1 cellular context compared by ENCODE assay signal in genomic region chr11:91299980-91300379, GRCh38.
TF ChIP-seq lines count a peak whose summit lies in the region.

No MANE protein-coding gene starts in this region.

TF ChIP-seq in GM12878, 131 proteins besides CTCF, POLR2A, EP300 and RAD21 (continued from another document):
- TF ChIP-seq NKRF (conservative IDR thresholded peaks at IDR 0.05) (no peak), SIX5 (IDR thresholded peaks at IDR 0.05; ENCODE audit: low read depth, low read length, severe bottlenecking) (no peak), NFIC (IDR thresholded peaks at IDR 0.05; ENCODE audit: low read depth, low read length) (peak; percentile 21; the same call in 1 of the 2 replicates), ZNF217 (IDR thresholded peaks at IDR 0.05) (0 out of 2 replicates have a peak, but pooled peaks have one; percentile 34), BHLHE40 (IDR thresholded peaks at IDR 0.05; ENCODE audit: borderline replicate concordance in 1 of 2, low read depth in 2 of 2, low read length in 1 of 2) (peak in 1 of 2 experiments; percentile 25; a peak in 1 of 4 replicates), NR2F1 (conservative IDR thresholded peaks at IDR 0.05) (peak; percentile 99), MYC (IDR thresholded peaks at IDR 0.05; ENCODE audit: insufficient read depth, insufficient read length, insufficient replicate concordance, low read length, severe bottlenecking) (no peak), ZNF384 (IDR thresholded peaks at IDR 0.05; ENCODE audit: borderline replicate concordance, low read depth, low read length) (peak; percentile 74; the same call in 1 of the 2 replicates), IKZF1 (conservative IDR thresholded peaks at IDR 0.05) (peak; percentile 51), DPF2 (IDR thresholded peaks at IDR 0.05) (peak; percentile 58), RELA (IDR thresholded peaks at IDR 0.05; ENCODE audit: borderline replicate concordance, partially characterized antibody) (no peak), IKZF2 (IDR thresholded peaks at IDR 0.05) (peak in 1 of 2 experiments; percentile 42; a peak in 1 of 4 replicates), EZH2 (IDR thresholded peaks at IDR 0.05; ENCODE audit: borderline replicate concordance, control insufficient read depth, low read depth, low read length) (no peak), NR2C1 (IDR thresholded peaks at IDR 0.05) (no peak), CHD2 (IDR thresholded peaks at IDR 0.05; ENCODE audit: borderline replicate concordance, low read depth, low read length) (no peak), MEF2B (IDR thresholded peaks at IDR 0.05; ENCODE audit: partially characterized antibody, poor library complexity, severe bottlenecking) (peak; percentile 20), BCL11A (IDR thresholded peaks at IDR 0.05; ENCODE audit: low read depth, low read length) (peak; percentile 49; the same call in 1 of the 2 replicates), ATF7 (IDR thresholded peaks at IDR 0.05; ENCODE audit: low read depth) (peak; percentile 81), TCF3 (IDR thresholded peaks at IDR 0.05; ENCODE audit: borderline replicate concordance, insufficient read depth, low read depth, low read length) (no peak), RUNX3 (IDR thresholded peaks at IDR 0.05; ENCODE audit: low read length) (peak; percentile 78)
- TF ChIP-seq, protein P1, sequence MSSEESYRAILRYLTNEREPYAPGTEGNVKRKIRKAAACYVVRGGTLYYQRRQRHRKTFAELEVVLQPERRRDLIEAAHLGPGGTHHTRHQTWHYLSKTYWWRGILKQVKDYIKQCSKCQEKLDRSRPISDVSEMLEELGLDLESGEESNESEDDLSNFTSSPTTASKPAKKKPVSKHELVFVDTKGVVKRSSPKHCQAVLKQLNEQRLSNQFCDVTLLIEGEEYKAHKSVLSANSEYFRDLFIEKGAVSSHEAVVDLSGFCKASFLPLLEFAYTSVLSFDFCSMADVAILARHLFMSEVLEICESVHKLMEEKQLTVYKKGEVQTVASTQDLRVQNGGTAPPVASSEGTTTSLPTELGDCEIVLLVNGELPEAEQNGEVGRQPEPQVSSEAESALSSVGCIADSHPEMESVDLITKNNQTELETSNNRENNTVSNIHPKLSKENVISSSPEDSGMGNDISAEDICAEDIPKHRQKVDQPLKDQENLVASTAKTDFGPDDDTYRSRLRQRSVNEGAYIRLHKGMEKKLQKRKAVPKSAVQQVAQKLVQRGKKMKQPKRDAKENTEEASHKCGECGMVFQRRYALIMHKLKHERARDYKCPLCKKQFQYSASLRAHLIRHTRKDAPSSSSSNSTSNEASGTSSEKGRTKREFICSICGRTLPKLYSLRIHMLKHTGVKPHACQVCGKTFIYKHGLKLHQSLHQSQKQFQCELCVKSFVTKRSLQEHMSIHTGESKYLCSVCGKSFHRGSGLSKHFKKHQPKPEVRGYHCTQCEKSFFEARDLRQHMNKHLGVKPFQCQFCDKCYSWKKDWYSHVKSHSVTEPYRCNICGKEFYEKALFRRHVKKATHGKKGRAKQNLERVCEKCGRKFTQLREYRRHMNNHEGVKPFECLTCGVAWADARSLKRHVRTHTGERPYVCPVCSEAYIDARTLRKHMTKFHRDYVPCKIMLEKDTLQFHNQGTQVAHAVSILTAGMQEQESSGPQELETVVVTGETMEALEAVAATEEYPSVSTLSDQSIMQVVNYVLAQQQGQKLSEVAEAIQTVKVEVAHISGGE (CRISPR knock-in tag; IDR thresholded peaks at IDR 0.05) = no peak
- TF ChIP-seq, protein P2, sequence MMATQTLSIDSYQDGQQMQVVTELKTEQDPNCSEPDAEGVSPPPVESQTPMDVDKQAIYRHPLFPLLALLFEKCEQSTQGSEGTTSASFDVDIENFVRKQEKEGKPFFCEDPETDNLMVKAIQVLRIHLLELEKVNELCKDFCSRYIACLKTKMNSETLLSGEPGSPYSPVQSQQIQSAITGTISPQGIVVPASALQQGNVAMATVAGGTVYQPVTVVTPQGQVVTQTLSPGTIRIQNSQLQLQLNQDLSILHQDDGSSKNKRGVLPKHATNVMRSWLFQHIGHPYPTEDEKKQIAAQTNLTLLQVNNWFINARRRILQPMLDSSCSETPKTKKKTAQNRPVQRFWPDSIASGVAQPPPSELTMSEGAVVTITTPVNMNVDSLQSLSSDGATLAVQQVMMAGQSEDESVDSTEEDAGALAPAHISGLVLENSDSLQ (IDR thresholded peaks at IDR 0.05) = peak; percentile 41
- TF ChIP-seq, protein P3, sequence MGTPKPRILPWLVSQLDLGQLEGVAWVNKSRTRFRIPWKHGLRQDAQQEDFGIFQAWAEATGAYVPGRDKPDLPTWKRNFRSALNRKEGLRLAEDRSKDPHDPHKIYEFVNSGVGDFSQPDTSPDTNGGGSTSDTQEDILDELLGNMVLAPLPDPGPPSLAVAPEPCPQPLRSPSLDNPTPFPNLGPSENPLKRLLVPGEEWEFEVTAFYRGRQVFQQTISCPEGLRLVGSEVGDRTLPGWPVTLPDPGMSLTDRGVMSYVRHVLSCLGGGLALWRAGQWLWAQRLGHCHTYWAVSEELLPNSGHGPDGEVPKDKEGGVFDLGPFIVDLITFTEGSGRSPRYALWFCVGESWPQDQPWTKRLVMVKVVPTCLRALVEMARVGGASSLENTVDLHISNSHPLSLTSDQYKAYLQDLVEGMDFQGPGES (IDR thresholded peaks at IDR 0.05) = no peak
- TF ChIP-seq, protein P4, sequence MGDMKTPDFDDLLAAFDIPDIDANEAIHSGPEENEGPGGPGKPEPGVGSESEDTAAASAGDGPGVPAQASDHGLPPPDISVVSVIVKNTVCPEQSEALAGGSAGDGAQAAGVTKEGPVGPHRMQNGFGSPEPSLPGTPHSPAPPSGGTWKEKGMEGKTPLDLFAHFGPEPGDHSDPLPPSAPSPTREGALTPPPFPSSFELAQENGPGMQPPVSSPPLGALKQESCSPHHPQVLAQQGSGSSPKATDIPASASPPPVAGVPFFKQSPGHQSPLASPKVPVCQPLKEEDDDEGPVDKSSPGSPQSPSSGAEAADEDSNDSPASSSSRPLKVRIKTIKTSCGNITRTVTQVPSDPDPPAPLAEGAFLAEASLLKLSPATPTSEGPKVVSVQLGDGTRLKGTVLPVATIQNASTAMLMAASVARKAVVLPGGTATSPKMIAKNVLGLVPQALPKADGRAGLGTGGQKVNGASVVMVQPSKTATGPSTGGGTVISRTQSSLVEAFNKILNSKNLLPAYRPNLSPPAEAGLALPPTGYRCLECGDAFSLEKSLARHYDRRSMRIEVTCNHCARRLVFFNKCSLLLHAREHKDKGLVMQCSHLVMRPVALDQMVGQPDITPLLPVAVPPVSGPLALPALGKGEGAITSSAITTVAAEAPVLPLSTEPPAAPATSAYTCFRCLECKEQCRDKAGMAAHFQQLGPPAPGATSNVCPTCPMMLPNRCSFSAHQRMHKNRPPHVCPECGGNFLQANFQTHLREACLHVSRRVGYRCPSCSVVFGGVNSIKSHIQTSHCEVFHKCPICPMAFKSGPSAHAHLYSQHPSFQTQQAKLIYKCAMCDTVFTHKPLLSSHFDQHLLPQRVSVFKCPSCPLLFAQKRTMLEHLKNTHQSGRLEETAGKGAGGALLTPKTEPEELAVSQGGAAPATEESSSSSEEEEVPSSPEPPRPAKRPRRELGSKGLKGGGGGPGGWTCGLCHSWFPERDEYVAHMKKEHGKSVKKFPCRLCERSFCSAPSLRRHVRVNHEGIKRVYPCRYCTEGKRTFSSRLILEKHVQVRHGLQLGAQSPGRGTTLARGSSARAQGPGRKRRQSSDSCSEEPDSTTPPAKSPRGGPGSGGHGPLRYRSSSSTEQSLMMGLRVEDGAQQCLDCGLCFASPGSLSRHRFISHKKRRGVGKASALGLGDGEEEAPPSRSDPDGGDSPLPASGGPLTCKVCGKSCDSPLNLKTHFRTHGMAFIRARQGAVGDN (IDR thresholded peaks at IDR 0.05) = 0 out of 2 replicates have a peak, but pooled peaks have one; percentile 37
